26 cellular contexts compared by ENCODE assay signal in genomic region chr3:82416828-82417227, GRCh38.
DNase-seq lines count a peak whose midpoint lies in the region; ATAC-seq and TF ChIP-seq lines count a peak whose summit lies in the region.
"Had no signal": no experiment of that assay in that cellular context is flagged by ENCODE, and none has a peak within 500 bp of the region (broad histone marks: within the 10 kb centered on the region; RNA-seq: fewer than 3 reads in every experiment).

No MANE protein-coding gene starts in this region.

- peak overlapping the region; percentile 37 for H3K4me2 ChIP-seq in OCI-LY3 (ENCODE audit: low read length)
- H3K4me2 ChIP-seq: A549 had no signal

- H3K27me3 ChIP-seq in OCI-LY3 (ENCODE audit: low read depth, low read length) (no peaks in the 10 kb centered on the region), heart right ventricle (no peaks in the 10 kb centered on the region)
- H3K27me3 ChIP-seq: MG63, Peyer's patch, SJSA1 had no signal

- H3K4me3 ChIP-seq in OCI-LY3 (ENCODE audit: low read length) (no peak overlapping the region), heart right ventricle (no peak overlapping the region)
- H3K4me3 ChIP-seq: A549, GM23248, K562, MG63, Peyer's patch, SJSA1 had no signal

- no peak overlapping the region for H3K9ac ChIP-seq in OCI-LY3 (ENCODE audit: low read length)
- H3K9ac ChIP-seq: GM23248 had no signal

- H3K36me3 ChIP-seq in OCI-LY3 (replicated peaks; ENCODE audit: low read depth, low read length) (no peaks in the 10 kb centered on the region), heart right ventricle (no peaks in the 10 kb centered on the region)
- H3K36me3 ChIP-seq: MG63, Peyer's patch, SJSA1 had no signal

- H3K4me1 ChIP-seq in OCI-LY3 (ENCODE audit: low read length), result peaks cover 13% of the 10 kb centered on the region
- no peaks in the 10 kb centered on the region for H3K4me1 ChIP-seq in heart right ventricle
- H3K4me1 ChIP-seq: A549, Peyer's patch, SJSA1 had no signal

- TF ChIP-seq CTCF in OCI-LY3 (IDR thresholded peaks at IDR 0.05; ENCODE audit: low read depth, low read length) (no peak), heart right ventricle (IDR thresholded peaks at IDR 0.05) (no peak)

- 58 to 71% methylated on average over 1 of the region's 1 CpG for WGBS in heart right ventricle, 2 donors

- H3K9me3 ChIP-seq in OCI-LY3 (ENCODE audit: insufficient read depth, low read length), result no peaks in the 10 kb centered on the region
- no peaks in the 10 kb centered on the region for H3K9me3 ChIP-seq in heart right ventricle
- H3K9me3 ChIP-seq: A549, MG63, Peyer's patch, SJSA1 had no signal

- no peak overlapping the region for H3K27ac ChIP-seq in OCI-LY3 (ENCODE audit: low read length)
- H3K27ac ChIP-seq in heart right ventricle, result no peak overlapping the region
- H3K27ac ChIP-seq: A549, GM23248, Peyer's patch, SJSA1 had no signal

- DNase-seq in midbrain (lab: John Stamatoyannopoulos, UW) (peak; percentile 1), heart right ventricle (no peak), left lobe of liver (ENCODE audit: low spot score) (no peak), NCI-H510A (lab: John Stamatoyannopoulos, UW) (no peak), MV-4-11 (lab: John Stamatoyannopoulos, UW) (no peak)
- DNase-seq: CD4-positive, CD25-positive, alpha-beta regulatory T cell; COR-L47; DMS79; GM23248; HCEC 1CT; MG63; NCI-H1048; NCI-H1417 treated with DMSO at 0.1 percent for 48 hours; NCI-H187; NCI-H2107; NCI-H748 treated with DMSO at 0.1 percent for 48 hours; Peyer's patch; SW 1271; T-helper 2 cell had no signal

- intact Hi-C loops in heart right ventricle (cut with DNase I), result no loop called here

- H2AFZ ChIP-seq in OCI-LY3 (ENCODE audit: low read depth, low read length), result peak overlapping the region; percentile 7; the same call in 1 of the 2 replicates
- H2AFZ ChIP-seq: GM23248 had no signal

- no peaks in the 10 kb centered on the region for H4K20me1 ChIP-seq in OCI-LY3 (ENCODE audit: insufficient read depth, low read length)

- no peaks in the 10 kb centered on the region for H3K79me2 ChIP-seq in OCI-LY3 (ENCODE audit: low read length)

- ATAC-seq in GM18858 (IDR thresholded peaks at IDR 0.05; ENCODE audit: unreplicated experiment), result peak; percentile 84
- ATAC-seq in HG02798 (IDR thresholded peaks at IDR 0.05; ENCODE audit: poor library complexity, unreplicated experiment), result peak; percentile 53
- no peak for ATAC-seq in heart right ventricle
- no peak for ATAC-seq in left lobe of liver
- ATAC-seq: A549, HepG2, K562 had no signal

Comparison
In these comparisons a context has a peak if more than half of its experiments do, and no peak if none do; other contexts are left out.
1. ATAC-seq: peak in GM18858 (single experiment) and HG02798 (single experiment); none in heart right ventricle (0 of 8) and left lobe of liver (single experiment).